Comparison of ENCODE assay signal across 17 cellular contexts in genomic region chr2:179543361-179543901, GRCh38.
A peak's percentile ranks its signal among the peaks of the same experiment; 100 is the strongest.
DNase-seq lines count a peak whose midpoint lies in the region; ATAC-seq and TF ChIP-seq lines count a peak whose summit lies in the region.
"Had no signal": no experiment of that assay in that cellular context is flagged by ENCODE, and none has a peak within 500 bp of the region (broad histone marks: within the 10 kb centered on the region; RNA-seq: fewer than 3 reads in every experiment).

No MANE protein-coding gene starts in this region.

- in situ Hi-C loops in GM23248 (cut with MboI) = no loop called here

- H3K4me2 ChIP-seq in GM23248 (ENCODE audit: unreplicated experiment) = no peak overlapping the region
- H3K4me2 ChIP-seq: KMS-11 had no signal

- TF ChIP-seq CTCF in AG09309 (IDR thresholded peaks at IDR 0.05; ENCODE audit: control insufficient read depth, insufficient read depth, low read depth, low read length, missing control alignments) (no peak), fibroblast of villous mesenchyme (IDR thresholded peaks at IDR 0.05; ENCODE audit: insufficient read depth, low read depth, low read length) (no peak)

- DNase-seq in AG09309 (ENCODE audit: low read depth) = peak; percentile 68
- DNase-seq in GM23248 = peak; percentile 7
- peak; percentile 92 for DNase-seq in NCI-H345 treated with DMSO at 0.1 percent for 48 hours (lab: John Stamatoyannopoulos, UW; ENCODE audit: unreplicated experiment)
- DNase-seq in fibroblast of villous mesenchyme (ENCODE audit: low read depth) = peak; percentile 22
- no peak for DNase-seq in T-helper 1 cell
- no peak for DNase-seq in activated T-cell treated with anti-CD3 and anti-CD28 coated beads, Interleukin-2, amount 50 U/mL, for 48 hours
- DNase-seq: activated CD4-positive, alpha-beta T cell treated with anti-CD3 and anti-CD28 coated beads for 48 hours; activated T-cell treated with anti-CD3 and anti-CD28 coated beads, Interleukin-2, amount 50 U/mL, for 72 hours; BE2C; effector CD4-positive, alpha-beta T cell; GDM1; NCI-H226; right lobe of liver had no signal

- H3K27ac ChIP-seq in GM23248 = no peak overlapping the region
- H3K27ac ChIP-seq: ascending aorta, KMS-11, right lobe of liver had no signal

- ATAC-seq in esophagus mucosa (no peak), GM19351 (IDR thresholded peaks at IDR 0.05; ENCODE audit: unreplicated experiment) (no peak)
- ATAC-seq: activated T-cell treated with anti-CD3 and anti-CD28 coated beads, Interleukin-2, amount 50 U/mL, for 72 hours had no signal

- no peaks in the 10 kb centered on the region for H3K79me2 ChIP-seq in GM23248 (ENCODE audit: insufficient read depth)

- H3K9me3 ChIP-seq in GM23248 (ENCODE audit: low read depth) = no peaks in the 10 kb centered on the region
- H3K9me3 ChIP-seq: ascending aorta, BE2C, right lobe of liver had no signal

- H3K4me1 ChIP-seq in GM23248 (ENCODE audit: insufficient read depth) = no peaks in the 10 kb centered on the region
- H3K4me1 ChIP-seq: ascending aorta, BE2C, right lobe of liver had no signal

- H3K9ac ChIP-seq in GM23248 = no peak overlapping the region
- H3K9ac ChIP-seq: KMS-11 had no signal

- H2AFZ ChIP-seq in GM23248 = no peak overlapping the region

- no peaks in the 10 kb centered on the region for H3F3A ChIP-seq in GM23248 (ENCODE audit: insufficient read depth)

- no peaks in the 10 kb centered on the region for H3K27me3 ChIP-seq in GM23248 (replicated peaks; ENCODE audit: insufficient read depth)
- H3K27me3 ChIP-seq: ascending aorta, BE2C, right lobe of liver had no signal

- H3K9me2 ChIP-seq in GM23248 (ENCODE audit: insufficient read depth) = no peaks in the 10 kb centered on the region

- no peaks in the 10 kb centered on the region for H4K20me1 ChIP-seq in GM23248 (ENCODE audit: insufficient read depth)

- no peaks in the 10 kb centered on the region for H3K36me3 ChIP-seq in GM23248 (ENCODE audit: low read depth)
- H3K36me3 ChIP-seq: ascending aorta, BE2C had no signal

- WGBS in GM23248 (ENCODE audit: low coverage in 1 of 2, low lambda C conversion rate in 2 of 2, missing lambda C conversion rate in 2 of 2), 2 experiments = 75 to 90% methylated on average over 3 of the region's 3 CpGs

- H3K4me3 ChIP-seq in AG09309 (ENCODE audit: control insufficient read depth, low read depth, low read length) (no peak overlapping the region), GM23248 (no peak overlapping the region), fibroblast of villous mesenchyme (ENCODE audit: low read depth, low read length) (no peak overlapping the region)
- H3K4me3 ChIP-seq: ascending aorta, right lobe of liver had no signal

Comparison
In these comparisons a context has a peak if more than half of its experiments do, and no peak if none do; other contexts are left out.
1. DNase-seq: peak in AG09309 (single experiment), GM23248 (single experiment), NCI-H345 treated with DMSO at 0.1 percent for 48 hours (single experiment) and fibroblast of villous mesenchyme (single experiment); none in T-helper 1 cell (0 of 5) and activated T-cell treated with anti-CD3 and anti-CD28 coated beads, Interleukin-2, amount 50 U/mL, for 48 hours (0 of 2).